In the genomic region with DNA sequence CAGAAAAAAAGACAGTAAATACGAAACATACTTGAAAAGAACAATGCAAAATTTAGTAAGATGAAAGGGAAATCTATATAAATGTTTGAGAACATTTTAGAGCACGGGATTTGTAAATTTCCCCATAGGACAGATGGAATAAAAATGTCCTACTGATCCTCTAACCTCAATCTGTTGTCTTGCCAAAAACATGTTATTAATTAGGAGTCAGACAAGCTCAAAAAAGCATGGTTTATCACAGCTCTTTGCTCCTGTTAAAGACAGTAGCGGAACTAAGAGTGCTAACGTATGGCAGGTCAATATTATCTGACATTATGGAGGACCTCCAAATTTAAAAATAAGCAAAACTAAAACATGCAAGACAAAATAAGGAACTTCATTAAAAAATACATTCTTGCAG, we compare ENCODE assay signal across 13 cellular contexts.
"Had no signal": no experiment of that assay in that cellular context is flagged by ENCODE, and none has a peak within 500 bp of the region (broad histone marks: within the 10 kb centered on the region; RNA-seq: fewer than 3 reads in every experiment).

No MANE protein-coding gene starts in this region.

- H3K36me3 ChIP-seq: right atrium auricular region had no signal

- H3K4me3 ChIP-seq: gastroesophageal sphincter, left lung, right atrium auricular region, skin epidermis, stomach had no signal

- H3K4me1 Mint-ChIP-seq: neural crest cell had no signal

- ATAC-seq: gastroesophageal sphincter, left lung, T-cell, WTC11 had no signal

- H3K9me3 Mint-ChIP-seq: neural crest cell, T-cell, WTC11 had no signal

- H3K4me3 Mint-ChIP-seq: activated naive CD8-positive, alpha-beta T cell; neural crest cell; T-cell; WTC11 had no signal

- H3K9me3 ChIP-seq: gastroesophageal sphincter, left lung, right atrium auricular region, stomach had no signal

- H3K27ac ChIP-seq: brain microvascular endothelial cell, gastroesophageal sphincter, left lung, right atrium auricular region, skin epidermis, stomach had no signal

- H3K27me3 Mint-ChIP-seq: activated naive CD8-positive, alpha-beta T cell; T-cell had no signal

- H3K27ac Mint-ChIP-seq: WTC11 had no signal

- H3K27me3 ChIP-seq: brain microvascular endothelial cell, gastroesophageal sphincter, left lung, right atrium auricular region, stomach had no signal

- DNase-seq: activated CD4-positive, alpha-beta T cell treated with anti-CD3 and anti-CD28 coated beads for 48 hours; activated effector memory CD4-positive, alpha-beta T cell treated with Interleukin-2 at 50 U/mL for 16 hours; brain microvascular endothelial cell; left lung; mesendoderm; stomach; T-cell had no signal
